Comparison of ENCODE assay signal across 8 cellular contexts in the genomic region with DNA sequence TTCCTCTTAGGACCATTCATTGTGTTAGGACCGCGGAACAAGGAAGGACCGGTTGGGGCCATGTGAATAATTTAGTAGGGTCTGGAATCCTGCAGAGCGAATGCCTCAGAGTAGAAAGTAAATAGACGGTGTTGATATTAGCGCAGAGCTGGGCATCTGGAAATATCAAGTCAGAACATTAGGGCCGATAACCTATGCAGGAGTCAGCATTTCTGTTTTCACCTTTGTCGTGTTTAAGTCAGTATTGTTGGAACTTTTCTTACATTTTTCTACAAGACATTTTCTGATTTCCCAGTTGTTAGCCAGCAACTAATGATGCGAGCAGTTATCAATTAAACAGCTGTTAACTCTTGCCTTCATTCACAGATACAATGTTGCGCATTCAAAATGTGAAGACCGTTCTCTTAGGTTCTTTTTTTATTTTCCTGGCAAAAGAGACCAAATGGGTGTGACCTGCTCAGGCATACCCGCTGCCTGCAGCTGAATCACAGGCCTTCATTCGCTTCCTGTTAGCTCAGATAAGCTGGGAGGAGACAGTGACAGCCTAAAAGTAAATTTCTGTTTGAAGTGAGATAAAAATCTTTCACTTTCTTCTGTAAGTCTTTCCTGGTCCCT. TPM values are rescaled to one million over a fixed set of nuclear protein-coding genes. Genes with fewer than 3 reads are reported as not detected.
A peak's percentile ranks its signal among the peaks of the same experiment; 100 is the strongest.
DNase-seq lines count a peak whose midpoint lies in the region; ATAC-seq and TF ChIP-seq lines count a peak whose summit lies in the region.

No MANE protein-coding gene starts in this region.

- H4K20me1 ChIP-seq in mammary epithelial cell (ENCODE audit: insufficient read depth, low read length) (no peaks in the 10 kb centered on the region), smooth muscle cell (ENCODE audit: low read depth) (peaks cover 20% of the 10 kb centered on the region)

- intact Hi-C loops in mammary epithelial cell (cut with micrococcal nuclease): loop anchor here (1.0 to 2.0 kb wide), 3 partner anchors 10 to 113 kb away; a partner anchor contains a TSS

- H3K4me2 ChIP-seq in mammary epithelial cell (ENCODE audit: insufficient read depth, low read depth, low read length) (peak overlapping the region; percentile 97), smooth muscle cell (peak overlapping the region; percentile 91)

- peaks cover 36% of the 10 kb centered on the region for H3K4me1 ChIP-seq in HUES64 (ENCODE audit: insufficient read depth, low read length)
- H3K4me1 ChIP-seq in mammary epithelial cell (ENCODE audit: insufficient read depth, low read length): peaks cover 27% of the 10 kb centered on the region
- H3K4me1 ChIP-seq in smooth muscle cell (ENCODE audit: low read depth): peaks cover 28% of the 10 kb centered on the region

- DNase-seq in Daoy (ENCODE audit: low read depth) (peak; percentile 79), T-cell (peak in 33 of 34 experiments; percentile 19 to 75 (median 49)), mammary epithelial cell (peak; percentile 76), immature natural killer cell (peak in 1 of 3 donors; percentile 8), smooth muscle cell (lab: John Stamatoyannopoulos, UW; ENCODE audit: unreplicated experiment) (no peak), DMS114 treated with DMSO at 0.1 percent for 48 hours (lab: John Stamatoyannopoulos, UW; ENCODE audit: unreplicated experiment) (no peak)

- H3K27ac Mint-ChIP-seq in T-cell (peak overlapping the region; percentile 90 to 96), immature natural killer cell (peak overlapping the region; percentile 76 to 94 (median 88))

- H3K36me3 ChIP-seq in HUES64 (ENCODE audit: insufficient read depth, low read length) (peaks cover 6% of the 10 kb centered on the region; the same call in 1 of the 2 replicates), mammary epithelial cell (ENCODE audit: insufficient read depth, low read length) (no peaks in the 10 kb centered on the region), smooth muscle cell (ENCODE audit: low read depth) (no peaks in the 10 kb centered on the region)

- H2AFZ ChIP-seq in mammary epithelial cell (ENCODE audit: low read depth, low read length): peak overlapping the region; percentile 80
- H2AFZ ChIP-seq in smooth muscle cell (ENCODE audit: low read depth): peak overlapping the region; percentile 62

- H3K27me3 Mint-ChIP-seq in T-cell (no peaks in the 10 kb centered on the region), immature natural killer cell (ENCODE audit: low read depth in 3 of 3) (peaks cover 4 to 25% (median 14%) of the 10 kb centered on the region in 3 donors)

- H3K9me3 ChIP-seq in HUES64 (ENCODE audit: insufficient read depth, low read depth, low read length) (no peaks in the 10 kb centered on the region), mammary epithelial cell (replicated peaks; ENCODE audit: insufficient read depth, low read length) (no peaks in the 10 kb centered on the region), smooth muscle cell (replicated peaks; ENCODE audit: low read depth) (no peaks in the 10 kb centered on the region)

- 16% methylated on average over 13 of the region's 13 CpGs for WGBS in HUES64
- under 1% methylated on average over 13 of the region's 13 CpGs for WGBS in mammary epithelial cell (ENCODE audit: low coverage, missing lambda C conversion rate)
- WGBS in smooth muscle cell (ENCODE audit: low lambda C conversion rate): 9% methylated on average over 13 of the region's 13 CpGs

- H3K4me1 Mint-ChIP-seq in T-cell: peaks cover 41 to 55% (median 48%) of the 10 kb centered on the region in 3 donors
- peaks cover 41 to 51% of the 10 kb centered on the region in 2 donors for H3K4me1 Mint-ChIP-seq in immature natural killer cell

- POLR2A ChIA-PET in T-cell (lab: Charles Lee): interaction anchor here in 1 of 2 donors (0.6 kb wide), 1 partner anchor 307 kb away, joined by 3 read pairs; no protein-coding TSS in a partner anchor

- no peaks in the 10 kb centered on the region for H3K9me3 Mint-ChIP-seq in T-cell
- H3K9me3 Mint-ChIP-seq in immature natural killer cell: no peaks in the 10 kb centered on the region

- H3F3A ChIP-seq in smooth muscle cell (ENCODE audit: low read depth): peaks cover 36% of the 10 kb centered on the region

- H3K4me3 ChIP-seq in HUES64 (ENCODE audit: low read length): peak overlapping the region; percentile 100
- H3K4me3 ChIP-seq in mammary epithelial cell (replicated peaks in 1 of 3; ENCODE audit: insufficient read depth in 1 of 3, low read depth in 2 of 3, low read length in 3 of 3): peak overlapping the region; percentile 80 to 86 (median 84)
- peak overlapping the region; percentile 86 for H3K4me3 ChIP-seq in smooth muscle cell

- in situ Hi-C loops in mammary epithelial cell (cut with MboI; ENCODE audit: low sequenced_read_pairs in 2 of 2): no loop called here

- H3K79me2 ChIP-seq in mammary epithelial cell (ENCODE audit: insufficient read depth, low read length) (peaks cover 64% of the 10 kb centered on the region), smooth muscle cell (ENCODE audit: low read depth) (peaks cover 20% of the 10 kb centered on the region)

- ATAC-seq in T-cell (replicated peaks in 1 of 4): peak; percentile 49 to 62 (median 52)
- no peak for ATAC-seq in HG02840 (IDR thresholded peaks at IDR 0.05; ENCODE audit: low FRiP score, unreplicated experiment)

- no peak for TF ChIP-seq CTCF in mammary epithelial cell (conservative IDR thresholded peaks at IDR 0.05 in 1 of 2, IDR thresholded peaks at IDR 0.05 in 1 of 2; ENCODE audit: extremely low read depth in 1 of 2, insufficient read depth in 1 of 2, low read depth in 1 of 2, low read length in 2 of 2)
- no peak for TF ChIP-seq CTCF in smooth muscle cell (IDR thresholded peaks at IDR 0.05; ENCODE audit: borderline replicate concordance, insufficient read depth, poor library complexity, severe bottlenecking)

- H3K27ac ChIP-seq in HUES64 (ENCODE audit: low read depth, low read length): peak overlapping the region; percentile 89
- peak overlapping the region; percentile 84 for H3K27ac ChIP-seq in mammary epithelial cell (ENCODE audit: insufficient read depth, low read depth, low read length)
- H3K27ac ChIP-seq in smooth muscle cell (ENCODE audit: low read depth): peak overlapping the region; percentile 95

- H3K27me3 ChIP-seq in HUES64 (ENCODE audit: insufficient read depth, low read length): peaks cover 47% of the 10 kb centered on the region
- no peaks in the 10 kb centered on the region for H3K27me3 ChIP-seq in mammary epithelial cell (ENCODE audit: insufficient read depth, low read length)
- no peaks in the 10 kb centered on the region for H3K27me3 ChIP-seq in smooth muscle cell (ENCODE audit: low read depth)

- peak overlapping the region; percentile 82 for H3K9ac ChIP-seq in HUES64 (ENCODE audit: low read depth, low read length)
- H3K9ac ChIP-seq in mammary epithelial cell (ENCODE audit: insufficient read depth, low read length): peak overlapping the region; percentile 91
- H3K9ac ChIP-seq in smooth muscle cell (ENCODE audit: low read depth): peak overlapping the region; percentile 93

- CTCF ChIA-PET in T-cell (lab: Charles Lee) (no interaction called here), mammary epithelial cell (lab: Charles Lee; ENCODE audit: low non-redundant PET) (no interaction called here)

- peak overlapping the region; percentile 97 to 100 (median 97) for H3K4me3 Mint-ChIP-seq in T-cell
- H3K4me3 Mint-ChIP-seq in immature natural killer cell: peak overlapping the region; percentile 97 to 99 (median 99)

- H3K36me3 Mint-ChIP-seq in T-cell: peaks cover 3% of the 10 kb centered on the region
- no peaks in the 10 kb centered on the region for H3K36me3 Mint-ChIP-seq in immature natural killer cell

- dilution Hi-C loops in mammary epithelial cell (cut with HindIII; ENCODE audit: low sequenced_read_pairs): no loop called here

- BruUV-seq in mammary epithelial cell (replicated peaks; lab: Mats Ljungman, UMichigan): TSS peak; percentile 68

RNA-seq across cellular contexts. Expression of a gene that starts 1.0 kb away (rescaled TPM):
- 1,722 and 1,777 TPM in 2 replicates for total RNA-seq in Daoy (2014; rRNA removed; shearing (Covaris generic))
- polyA plus RNA-seq in HUES64 (2013, experiment 1 of 2): 711 TPM
- 828 TPM for polyA plus RNA-seq in HUES64 (2013, experiment 2 of 2)
- 100 to 1,000 TPM; 293 to 412 (median 370) TPM for total RNA-seq in T-cell
- 1,000 to 10,000 TPM; 2,783 to 3,063 TPM for total RNA-seq in mammary epithelial cell
- polyA plus RNA-seq in mammary epithelial cell: 3,498 TPM
- polyA minus RNA-seq in mammary epithelial cell: 5,832 TPM
- 100 to 1,000 TPM; 181 to 233 (median 224) TPM for polyA plus RNA-seq in immature natural killer cell
- total RNA-seq in smooth muscle cell: 1,078 and 1,125 TPM in 2 replicates
- polyA plus RNA-seq in smooth muscle cell: 1,598 and 1,642 TPM in 2 replicates

RNA-seq across cellular contexts. Expression of a gene that starts 34.4 kb away (rescaled TPM):
- total RNA-seq in Daoy (2014; rRNA removed; shearing (Covaris generic)): 0.77 TPM in 1 of 2 replicates, not detected in the other
- 0.15 TPM for polyA plus RNA-seq in HUES64 (2013, experiment 1 of 2)
- 1.0 TPM for polyA plus RNA-seq in HUES64 (2013, experiment 2 of 2)
- not detected for total RNA-seq in T-cell
- 10 to 100 TPM; 16.0 to 45.0 TPM for total RNA-seq in mammary epithelial cell
- 13.0 TPM for polyA plus RNA-seq in mammary epithelial cell
- 14.2 TPM for polyA minus RNA-seq in mammary epithelial cell
- polyA plus RNA-seq in immature natural killer cell: not detected
- 2.1 and 2.9 TPM in 2 replicates for total RNA-seq in smooth muscle cell
- 0.54 and 2.9 TPM in 2 replicates for polyA plus RNA-seq in smooth muscle cell

RNA-seq across cellular contexts. Expression of a gene that starts 40.4 kb away (rescaled TPM):
- total RNA-seq in Daoy (2014; rRNA removed; shearing (Covaris generic)): 14.3 and 20.6 TPM in 2 replicates
- 21.5 TPM for polyA plus RNA-seq in HUES64 (2013, experiment 1 of 2)
- 29.5 TPM for polyA plus RNA-seq in HUES64 (2013, experiment 2 of 2)
- total RNA-seq in T-cell: 100 to 1,000 TPM in 3 of 5 donors, 10 to 100 TPM in 2; 94.4 to 132 (median 101) TPM
- total RNA-seq in mammary epithelial cell: 10 to 100 TPM; 28.3 to 58.2 TPM
- 27.3 TPM for polyA plus RNA-seq in mammary epithelial cell
- 40.8 TPM for polyA minus RNA-seq in mammary epithelial cell
- polyA plus RNA-seq in immature natural killer cell: 10 to 100 TPM; 11.0 to 26.8 (median 19.1) TPM
- total RNA-seq in smooth muscle cell: 24.6 and 29.2 TPM in 2 replicates
- polyA plus RNA-seq in smooth muscle cell: 40.3 and 59.2 TPM in 2 replicates

Comparison
In these comparisons a context has a peak if more than half of its experiments do, and no peak if none do; other contexts are left out.
1. DNase-seq: peak in Daoy (single experiment), T-cell (33 of 34) and mammary epithelial cell (single experiment); none in smooth muscle cell (single experiment) and DMS114 treated with DMSO at 0.1 percent for 48 hours (single experiment).
2. Peak in every context shown above with its lines, with median percentiles within 50 percentile points of each other: H3K27ac ChIP-seq, H3K4me3 ChIP-seq and H3K9ac ChIP-seq.